20 cellular contexts compared by ENCODE assay signal in the genomic region with DNA sequence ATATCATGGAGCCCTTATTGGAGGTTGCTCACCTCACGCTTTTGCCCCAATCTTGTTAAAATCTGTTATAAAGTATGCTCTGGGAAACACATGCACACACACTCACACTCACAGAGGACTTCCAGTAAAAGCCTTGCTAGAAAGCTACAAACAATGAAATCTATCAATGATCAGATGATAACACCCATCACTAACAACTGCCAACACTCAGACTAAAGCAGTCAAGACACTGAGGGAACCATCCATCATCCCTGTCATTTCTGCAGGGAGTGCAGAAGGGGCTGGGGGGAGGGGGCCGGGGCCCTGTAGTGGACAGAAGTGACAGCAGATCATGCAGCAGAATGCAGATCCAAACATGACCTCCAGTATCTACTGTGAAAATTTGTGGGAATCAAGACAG.
DNase-seq lines count a peak whose midpoint lies in the region; ATAC-seq, FAIRE-seq and TF ChIP-seq lines count a peak whose summit lies in the region.
"Had no signal": no experiment of that assay in that cellular context is flagged by ENCODE, and none has a peak within 500 bp of the region (broad histone marks: within the 10 kb centered on the region; RNA-seq: fewer than 3 reads in every experiment).

No MANE protein-coding gene starts in this region.

- TF ChIP-seq CTCF in HepG2 (CRISPR knock-in tag; IDR thresholded peaks at IDR 0.05) (no peak), right lobe of liver (IDR thresholded peaks at IDR 0.05) (no peak), neural cell (IDR thresholded peaks at IDR 0.05; ENCODE audit: poor library complexity, severe bottlenecking) (no peak), GM20000 (IDR thresholded peaks at IDR 0.05; ENCODE audit: extremely low read depth, missing control alignments) (no peak), CD14-positive monocyte (IDR thresholded peaks at IDR 0.05) (no peak)

- no peak for FAIRE-seq in HepG2 (lab: Jason Lieb, UNC)

- CTCF ChIA-PET in HepG2 (lab: Yijun Ruan, JAX; ENCODE audit: low intra/inter-chr PET ratio, low total read pairs), result no interaction called here

- TF ChIP-seq EP300 in HepG2 (IDR thresholded peaks at IDR 0.05; ENCODE audit: low read depth in 2 of 2, low read length in 2 of 2) (no peak), HepG2 (CRISPR knock-in tag; IDR thresholded peaks at IDR 0.05; ENCODE audit: borderline replicate concordance) (no peak), neural cell (conservative IDR thresholded peaks at IDR 0.05; ENCODE audit: poor library complexity, severe bottlenecking) (peak; percentile 71)

- no TSS peak for BruUV-seq in HepG2 (replicated peaks; lab: Mats Ljungman, UMichigan)

- TF ChIP-seq RAD21 in HepG2 (CRISPR knock-in tag; IDR thresholded peaks at IDR 0.05), result no peak
- no peak for TF ChIP-seq RAD21 in neural cell (conservative IDR thresholded peaks at IDR 0.05)

- no peaks in the 10 kb centered on the region for H3K9me3 Mint-ChIP-seq in activated T-cell treated with anti-CD3 and anti-CD28 coated beads, Interleukin-2, amount 50 U/mL, for 72 hours
- H3K9me3 Mint-ChIP-seq in CD14-positive monocyte, result peaks cover 0 to 4% (median 0%) of the 10 kb centered on the region in 7 donors
- H3K9me3 Mint-ChIP-seq: CD4-positive, alpha-beta memory T cell; HFFc6 had no signal

- no peaks in the 10 kb centered on the region for H3K9me2 ChIP-seq in neural cell (ENCODE audit: insufficient read depth, low read length)

- peaks cover 86% of the 10 kb centered on the region for H3K4me1 ChIP-seq in HepG2 (ENCODE audit: insufficient read depth, low read length)
- H3K4me1 ChIP-seq in right lobe of liver, result peaks cover 0 to 12% (median 0%) of the 10 kb centered on the region in 4 donors

- H3K36me3 ChIP-seq in HepG2 (replicated peaks in 1 of 2; ENCODE audit: control insufficient read depth in 1 of 2, insufficient read depth in 2 of 2, low read length in 2 of 2), result no peaks in the 10 kb centered on the region
- no peaks in the 10 kb centered on the region for H3K36me3 ChIP-seq in right lobe of liver
- no peaks in the 10 kb centered on the region for H3K36me3 ChIP-seq in neural cell (ENCODE audit: insufficient read depth, low read length)
- H3K36me3 ChIP-seq: SJCRH30 had no signal

- POLR2A ChIA-PET in HepG2 (lab: Yijun Ruan, JAX), result interaction anchor here (0.5 kb wide), 1 partner anchor 11 kb away, joined by 3 read pairs; no protein-coding TSS in a partner anchor

- no peaks in the 10 kb centered on the region for H3K9me3 ChIP-seq in HepG2 (ENCODE audit: low read length)
- H3K9me3 ChIP-seq in right lobe of liver, result no peaks in the 10 kb centered on the region
- H3K9me3 ChIP-seq in neural cell (ENCODE audit: low read length), result no peaks in the 10 kb centered on the region
- no peaks in the 10 kb centered on the region for H3K9me3 ChIP-seq in T-helper 17 cell (ENCODE audit: control insufficient read depth, low read length, poor library complexity, severe bottlenecking)
- H3K9me3 ChIP-seq: SJCRH30 had no signal

- H3K4me3 Mint-ChIP-seq in activated T-cell treated with anti-CD3 and anti-CD28 coated beads, Interleukin-2, amount 50 U/mL, for 72 hours, result no peak overlapping the region
- H3K4me3 Mint-ChIP-seq in CD14-positive monocyte (no peak overlapping the region), T-helper 17 cell (no peak overlapping the region)
- H3K4me3 Mint-ChIP-seq: CD4-positive, alpha-beta memory T cell had no signal

- peaks cover 26% of the 10 kb centered on the region for H3K4me1 Mint-ChIP-seq in activated T-cell treated with anti-CD3 and anti-CD28 coated beads, Interleukin-2, amount 50 U/mL, for 72 hours (ENCODE audit: low read depth)
- H3K4me1 Mint-ChIP-seq in CD14-positive monocyte (peaks cover 17% of the 10 kb centered on the region), T-helper 17 cell (no peaks in the 10 kb centered on the region)

- H3K27me3 ChIP-seq in HepG2 (ENCODE audit: control insufficient read depth in 1 of 2, insufficient read depth in 2 of 2, low read length in 2 of 2) (no peaks in the 10 kb centered on the region), right lobe of liver (no peaks in the 10 kb centered on the region), neural cell (ENCODE audit: insufficient read depth, low read depth, low read length) (no peaks in the 10 kb centered on the region)
- H3K27me3 ChIP-seq: SJCRH30 had no signal

- H2AFZ ChIP-seq in HepG2 (ENCODE audit: low read length) (no peak overlapping the region), neural cell (ENCODE audit: low read depth, low read length) (no peak overlapping the region)

- WGBS in HepG2 (ENCODE audit: low lambda C conversion rate), result 94% methylated on average over 2 of the region's 2 CpGs
- 100% methylated on average over 2 of the region's 2 CpGs for WGBS in right lobe of liver (ENCODE audit: insufficient coverage, low coverage, low lambda C conversion rate, missing lambda C conversion rate)

- H3K4me3 ChIP-seq in HepG2 (replicated peaks in 1 of 3; ENCODE audit: insufficient read depth in 1 of 3, low read depth in 2 of 3, low read length in 3 of 3), result no peak overlapping the region
- H3K4me3 ChIP-seq in right lobe of liver, result no peak overlapping the region
- H3K4me3 ChIP-seq in neural cell (ENCODE audit: low read length), result no peak overlapping the region
- H3K4me3 ChIP-seq: SJCRH30 had no signal

- no peaks in the 10 kb centered on the region for H3K27me3 Mint-ChIP-seq in activated T-cell treated with anti-CD3 and anti-CD28 coated beads, Interleukin-2, amount 50 U/mL, for 72 hours (ENCODE audit: low read depth)
- H3K27me3 Mint-ChIP-seq in CD14-positive monocyte (ENCODE audit: low read depth in 3 of 3) (no peaks in the 10 kb centered on the region), T-helper 17 cell (no peaks in the 10 kb centered on the region)
- H3K27me3 Mint-ChIP-seq: CD4-positive, alpha-beta memory T cell had no signal

- in situ Hi-C loops in HepG2 (cut with HindIII; ENCODE audit: extremely low pct_ligation_motif_present, low pct_unique_long_range_greater_than_20kb), result no loop called here

- no peak overlapping the region for H3K4me2 ChIP-seq in HepG2 (ENCODE audit: low read depth, low read length)
- H3K4me2 ChIP-seq in neural cell (ENCODE audit: low read length), result no peak overlapping the region

- H3K27ac ChIP-seq in HepG2 (ENCODE audit: extremely low read length, insufficient read depth, low read length) (no peak overlapping the region), right lobe of liver (no peak overlapping the region), caudate nucleus (ENCODE audit: low read depth, low read length) (peak overlapping the region; percentile 92), neural cell (ENCODE audit: low read length) (no peak overlapping the region)
- H3K27ac ChIP-seq: RWPE1, SJCRH30 had no signal

- intact Hi-C loops in HepG2 (cut with micrococcal nuclease; ENCODE audit: unreplicated experiment) (loop anchor here (10.0 kb wide), 1 partner anchor 121 kb away; no protein-coding TSS in a partner anchor), right lobe of liver (cut with DNase I) (no loop called here), CD14-positive monocyte (cut with micrococcal nuclease) (no loop called here)

- DNase-seq in HepG2 (ENCODE audit: low spot score) (no peak), right lobe of liver (no peak), caudate nucleus (lab: John Stamatoyannopoulos, UW) (no peak), GM20000 (ENCODE audit: low spot score) (no peak), CD14-positive monocyte (ENCODE audit: low spot score) (no peak), T-helper 17 cell (no peak)
- no peak for DNase-seq in activated T-cell treated with anti-CD3 and anti-CD28 coated beads, Interleukin-2, amount 50 U/mL, for 72 hours
- DNase-seq: CD4-positive, alpha-beta memory T cell; DMS 273 treated with DMSO at 0.1 percent for 48 hours; GOT3; HFFc6; Kasumi-1; NCI-H2029; NCI-H2171 treated with DMSO at 0.1 percent for 48 hours; NCI-H524; NK-92 treated with Interleukin-12 subunit alpha and Interleukin-12 subunit beta, amount 100 ng/mL, for 24 hours; OCI-M1; SJCRH30 had no signal

- TF ChIP-seq POLR2A in HepG2 (IDR thresholded peaks at IDR 0.05; ENCODE audit: insufficient read depth in 1 of 2, low read depth in 2 of 2, low read length in 2 of 2) (no peak), right lobe of liver (IDR thresholded peaks at IDR 0.05) (no peak)

- no peak overlapping the region for H3K27ac Mint-ChIP-seq in activated T-cell treated with anti-CD3 and anti-CD28 coated beads, Interleukin-2, amount 50 U/mL, for 72 hours
- H3K27ac Mint-ChIP-seq in CD14-positive monocyte (no peak overlapping the region), T-helper 17 cell (no peak overlapping the region)

- H3K9ac ChIP-seq in HepG2 (ENCODE audit: insufficient read depth, low read depth, low read length) (no peak overlapping the region), neural cell (ENCODE audit: low read length) (no peak overlapping the region)

- ATAC-seq in HepG2 (no peak), right lobe of liver (no peak), T-helper 17 cell (no peak)
- ATAC-seq in activated T-cell treated with anti-CD3 and anti-CD28 coated beads, Interleukin-2, amount 50 U/mL, for 72 hours (replicated peaks in 1 of 2), result no peak

- no peaks in the 10 kb centered on the region for H3K36me3 Mint-ChIP-seq in activated T-cell treated with anti-CD3 and anti-CD28 coated beads, Interleukin-2, amount 50 U/mL, for 72 hours (ENCODE audit: insufficient read depth in 2 of 2)
- H3K36me3 Mint-ChIP-seq in CD14-positive monocyte (peaks cover 0 to 8% of the 10 kb centered on the region in 2 donors), T-helper 17 cell (ENCODE audit: low read depth) (no peaks in the 10 kb centered on the region)

- no peaks in the 10 kb centered on the region for H4K20me1 ChIP-seq in HepG2 (ENCODE audit: insufficient read depth, low read length)
- no peaks in the 10 kb centered on the region for H4K20me1 ChIP-seq in neural cell (ENCODE audit: insufficient read depth)

- no peaks in the 10 kb centered on the region for H3F3A ChIP-seq in neural cell (ENCODE audit: insufficient read depth, low read length, poor library complexity, severe bottlenecking)

- H3K79me2 ChIP-seq in HepG2 (ENCODE audit: insufficient read depth, low read length) (peaks cover 4% of the 10 kb centered on the region), neural cell (replicated peaks; ENCODE audit: insufficient read depth, low read length) (no peaks in the 10 kb centered on the region)

TF ChIP-seq in HepG2, 621 proteins besides CTCF, POLR2A, EP300 and RAD21:
- TF ChIP-seq THAP11 (CRISPR knock-in tag; IDR thresholded peaks at IDR 0.05) (no peak), BCL6 (CRISPR knock-in tag; IDR thresholded peaks at IDR 0.05) (0 out of 2 replicates have a peak, but pooled peaks have one; percentile 28)

TF ChIP-seq in neural cell, 6 proteins besides CTCF, POLR2A, EP300 and RAD21 (continues in another document):
- no peak for TF ChIP-seq SMC3 (conservative IDR thresholded peaks at IDR 0.05; ENCODE audit: poor library complexity)
- TF ChIP-seq EZH2 (IDR thresholded peaks at IDR 0.05; ENCODE audit: borderline replicate concordance, insufficient read depth, low read length, poor library complexity, severe bottlenecking), result no peak
